Comparison of ENCODE assay signal across 24 cellular contexts in genomic region chr15:27244047-27244446, GRCh38.
DNase-seq lines count a peak whose midpoint lies in the region; ATAC-seq lines count a peak whose summit lies in the region.
"Had no signal": no experiment of that assay in that cellular context is flagged by ENCODE, and none has a peak within 500 bp of the region (broad histone marks: within the 10 kb centered on the region; RNA-seq: fewer than 3 reads in every experiment).

No MANE protein-coding gene starts in this region.

- DNase-seq in Jurkat, Clone E6-1 (ENCODE audit: low read depth, low spot score), result peak; percentile 32
- DNase-seq in SW480 (ENCODE audit: low spot score), result peak; percentile 9
- no peak for DNase-seq in DMS 273 treated with DMSO at 0.1 percent for 48 hours (lab: John Stamatoyannopoulos, UW)
- DNase-seq in NCI-H146 (lab: John Stamatoyannopoulos, UW), result no peak
- DNase-seq in activated T-cell treated with anti-CD3 and anti-CD28 coated beads, Interleukin-2, amount 50 U/mL, for 4 hours, result no peak
- DNase-seq: CD4-positive, CD25-positive, alpha-beta regulatory T cell; MG63; NCI-H1092; NCI-H1436; NCI-H2029 treated with DMSO at 0.1 percent for 48 hours; NCI-H2171; NCI-H345; NCI-H524 treated with DMSO at 0.1 percent for 48 hours; PC-9; SHP77 treated with DMSO at 0.1 percent for 48 hours; SW 1271; T-helper 2 cell had no signal

- ATAC-seq in GM18867 (IDR thresholded peaks at IDR 0.05; ENCODE audit: unreplicated experiment), result peak; percentile 73
- ATAC-seq in activated T-cell treated with anti-CD3 and anti-CD28 coated beads, Interleukin-2, amount 50 U/mL, for 4 hours, result no peak
- ATAC-seq: A549, K562 had no signal

- H3K4me2 ChIP-seq in BLaER1, result peak overlapping the region; percentile 64
- H3K4me2 ChIP-seq: A549, PC-9 had no signal

- no peaks in the 10 kb centered on the region for H4K20me1 ChIP-seq in BLaER1

- H3K4me3 Mint-ChIP-seq in activated T-cell treated with anti-CD3 and anti-CD28 coated beads, Interleukin-2, amount 50 U/mL, for 4 hours, result no peak overlapping the region
- H3K4me3 Mint-ChIP-seq: B cell; CD4-positive, CD25-positive, alpha-beta regulatory T cell had no signal

- peaks cover 4% of the 10 kb centered on the region for H3K9me3 Mint-ChIP-seq in activated T-cell treated with anti-CD3 and anti-CD28 coated beads, Interleukin-2, amount 50 U/mL, for 4 hours

- H3K27ac ChIP-seq in BLaER1, result no peak overlapping the region
- H3K27ac ChIP-seq: A549, PC-9, RWPE1, SK-N-MC had no signal

- no peaks in the 10 kb centered on the region for H3K36me3 Mint-ChIP-seq in activated T-cell treated with anti-CD3 and anti-CD28 coated beads, Interleukin-2, amount 50 U/mL, for 4 hours (ENCODE audit: insufficient read depth)
- H3K36me3 Mint-ChIP-seq: CD4-positive, CD25-positive, alpha-beta regulatory T cell had no signal

- H3K36me3 ChIP-seq in BLaER1, result no peaks in the 10 kb centered on the region
- H3K36me3 ChIP-seq: MG63 had no signal

- H3K4me1 ChIP-seq in BLaER1, result peaks cover 48% of the 10 kb centered on the region

- no peak overlapping the region for H3K9ac ChIP-seq in BLaER1

- H3K27me3 Mint-ChIP-seq in activated T-cell treated with anti-CD3 and anti-CD28 coated beads, Interleukin-2, amount 50 U/mL, for 4 hours (ENCODE audit: low read depth), result no peaks in the 10 kb centered on the region
- H3K27me3 Mint-ChIP-seq: B cell; CD4-positive, CD25-positive, alpha-beta regulatory T cell had no signal

- no peaks in the 10 kb centered on the region for H3K27me3 ChIP-seq in BLaER1
- H3K27me3 ChIP-seq: MG63 had no signal

- H3K4me3 ChIP-seq in BLaER1, result no peak overlapping the region
- no peak overlapping the region for H3K4me3 ChIP-seq in Jurkat, Clone E6-1 (ENCODE audit: low read length)
- H3K4me3 ChIP-seq: A549, K562, MG63, PC-9, SK-N-MC had no signal

- H3K4me1 Mint-ChIP-seq in activated T-cell treated with anti-CD3 and anti-CD28 coated beads, Interleukin-2, amount 50 U/mL, for 4 hours (ENCODE audit: low read depth), result no peaks in the 10 kb centered on the region
- H3K4me1 Mint-ChIP-seq: B cell; CD4-positive, CD25-positive, alpha-beta regulatory T cell had no signal

- H3K9me3 ChIP-seq in BLaER1, result peaks cover 13% of the 10 kb centered on the region
- H3K9me3 ChIP-seq: A549, MG63 had no signal

Comparison
In these comparisons a context has a peak if more than half of its experiments do, and no peak if none do; other contexts are left out.
1. DNase-seq: peak in Jurkat, Clone E6-1 (single experiment) and SW480 (single experiment); none in DMS 273 treated with DMSO at 0.1 percent for 48 hours (single experiment), NCI-H146 (single experiment) and activated T-cell treated with anti-CD3 and anti-CD28 coated beads, Interleukin-2, amount 50 U/mL, for 4 hours (single experiment).